In the genomic region with DNA sequence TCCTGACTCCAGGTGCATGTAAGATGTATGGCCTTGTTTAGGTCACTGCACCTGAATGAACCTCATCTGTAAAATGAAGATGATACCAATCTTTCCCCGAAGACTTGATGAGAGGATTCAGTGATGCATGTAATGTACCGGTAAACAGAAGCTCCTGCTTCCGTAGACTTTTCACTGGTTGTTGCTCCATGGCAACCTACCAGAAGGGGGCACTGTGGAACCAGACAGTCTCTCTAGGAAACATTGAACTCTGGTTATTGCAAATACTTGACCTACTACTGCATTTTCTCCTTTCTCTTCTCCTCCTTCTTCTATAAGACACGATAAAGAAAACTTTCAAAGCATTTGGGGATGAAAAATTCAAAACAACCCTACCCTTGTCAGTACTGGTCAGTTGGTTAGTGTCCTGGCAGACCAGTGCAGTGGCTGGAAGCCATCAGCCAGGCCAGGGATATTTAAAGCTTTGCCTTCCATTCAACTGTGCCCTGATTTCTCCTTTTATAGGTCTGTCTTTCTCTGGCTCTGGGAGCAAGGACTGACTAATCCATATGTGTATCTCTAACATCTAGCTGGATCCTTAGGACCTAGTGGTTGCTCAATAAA, we compare ENCODE assay signal across 8 cellular contexts.
DNase-seq lines count a peak whose midpoint lies in the region; ATAC-seq, FAIRE-seq and TF ChIP-seq lines count a peak whose summit lies in the region.

No MANE protein-coding gene starts in this region.

- no peak overlapping the region for H2AFZ ChIP-seq in astrocyte (ENCODE audit: low read depth, low read length)

- H3K36me3 Mint-ChIP-seq in astrocyte (ENCODE audit: low read depth, unreplicated experiment), result no peaks in the 10 kb centered on the region

- no peaks in the 10 kb centered on the region for H3K9me3 ChIP-seq in astrocyte (ENCODE audit: insufficient read depth, low read depth, low read length)
- H3K9me3 ChIP-seq in liver (ENCODE audit: control insufficient read depth in 4 of 4, low read length in 3 of 4), result peaks cover 0 to 2% (median 0%) of the 10 kb centered on the region in 4 donors

- no peak overlapping the region for H3K4me2 ChIP-seq in astrocyte (ENCODE audit: low read length)

- no peaks in the 10 kb centered on the region for H4K20me1 ChIP-seq in astrocyte (ENCODE audit: insufficient read depth, low read length)

- TF ChIP-seq POLR2A in GM18505 (IDR thresholded peaks at IDR 0.05; ENCODE audit: borderline replicate concordance, extremely low read depth, insufficient read depth, insufficient read length), result no peak

- DNase-seq in stimulated activated CD4-positive, alpha-beta T cell treated with anti-CD3 and anti-CD28 coated beads, Interleukin-12 subunit alpha, Interleukin-12 subunit beta, amount 100 ng/mL, for 48 hours (ENCODE audit: low read depth in 2 of 3, low spot score in 1 of 3), result peak in 2 of 3 donors; percentile 3 to 5
- DNase-seq in stimulated activated CD4-positive, alpha-beta T cell treated with anti-CD3 and anti-CD28 coated beads, Interleukin-1b, Interleukin-23, amount 100 ng/mL, for 48 hours, result no peak
- DNase-seq in MV-4-11 (lab: John Stamatoyannopoulos, UW) (peak; percentile 12), astrocyte (ENCODE audit: low read depth) (peak; percentile 4), mesenteric fat pad (ENCODE audit: low spot score) (no peak)

- no peak overlapping the region for H3K4me3 ChIP-seq in astrocyte (ENCODE audit: insufficient read depth, low read depth, low read length)
- H3K4me3 ChIP-seq in liver (ENCODE audit: low read depth in 1 of 3, low read length in 3 of 3), result no peak overlapping the region

- no peaks in the 10 kb centered on the region for H3K4me1 Mint-ChIP-seq in astrocyte (ENCODE audit: low read depth, unreplicated experiment)

- 35% methylated on average over 4 of the region's 4 CpGs for WGBS in liver

- peak; percentile 54 for FAIRE-seq in astrocyte (lab: Jason Lieb, UNC)

- H3K36me3 ChIP-seq in astrocyte (ENCODE audit: insufficient read depth, low read length) (no peaks in the 10 kb centered on the region), liver (ENCODE audit: control insufficient read depth in 4 of 4, insufficient read depth in 3 of 4, low read depth in 1 of 4, low read length in 3 of 4) (no peaks in the 10 kb centered on the region)

- TF ChIP-seq RAD21 in liver (IDR thresholded peaks at IDR 0.05), result peak; percentile 81 to 85

- no peaks in the 10 kb centered on the region for H3K4me1 ChIP-seq in astrocyte (ENCODE audit: insufficient read depth, low read length)
- peaks cover 0 to 6% (median 1%) of the 10 kb centered on the region in 4 donors for H3K4me1 ChIP-seq in liver (ENCODE audit: control insufficient read depth in 4 of 4, insufficient read depth in 4 of 4, low read length in 3 of 4)

- TF ChIP-seq CTCF in astrocyte (IDR thresholded peaks at IDR 0.05; ENCODE audit: insufficient read depth, low read depth, low read length) (peak; percentile 71), liver (IDR thresholded peaks at IDR 0.05; ENCODE audit: low read depth, low read length, missing input control) (peak; percentile 60)

- H3K9me3 Mint-ChIP-seq in astrocyte (ENCODE audit: unreplicated experiment), result no peaks in the 10 kb centered on the region

- H3K9ac ChIP-seq in astrocyte (ENCODE audit: low read length) (no peak overlapping the region), liver (ENCODE audit: low read depth in 1 of 2, low read length in 2 of 2) (no peak overlapping the region)

- no peak overlapping the region for H3K27ac Mint-ChIP-seq in astrocyte (ENCODE audit: unreplicated experiment)

- no peak overlapping the region for H3K4me3 Mint-ChIP-seq in astrocyte (ENCODE audit: unreplicated experiment)

- no peaks in the 10 kb centered on the region for H3K79me2 ChIP-seq in astrocyte (ENCODE audit: insufficient read depth, low read length)

- ATAC-seq in GM21737 (IDR thresholded peaks at IDR 0.05; ENCODE audit: unreplicated experiment) (no peak), GM18505 (IDR thresholded peaks at IDR 0.05; ENCODE audit: unreplicated experiment) (no peak)

- H3K27ac ChIP-seq in astrocyte (ENCODE audit: low read depth, low read length) (no peak overlapping the region), liver (ENCODE audit: low read depth in 1 of 2, low read length in 2 of 2) (no peak overlapping the region)

- H3K27me3 Mint-ChIP-seq in astrocyte (ENCODE audit: low read depth, unreplicated experiment), result peaks cover 5% of the 10 kb centered on the region

- H3K27me3 ChIP-seq in astrocyte (ENCODE audit: insufficient read depth, low read length), result no peaks in the 10 kb centered on the region
- no peaks in the 10 kb centered on the region for H3K27me3 ChIP-seq in liver (ENCODE audit: control insufficient read depth in 4 of 4, insufficient read depth in 4 of 4, low read length in 3 of 4)

TF ChIP-seq in liver, 16 proteins besides CTCF, POLR2A, EP300 and RAD21:
- TF ChIP-seq RXRA (IDR thresholded peaks at IDR 0.05) (peak in 1 of 2 donors; percentile 11), SP1 (IDR thresholded peaks at IDR 0.05) (no peak), FOXA1 (IDR thresholded peaks at IDR 0.05) (no peak), HNF4A (conservative IDR thresholded peaks at IDR 0.05) (peak in 1 of 2 donors; percentile 28)

Comparison
In these comparisons a context has a peak if more than half of its experiments do, and no peak if none do; other contexts are left out.
1. DNase-seq: peak in stimulated activated CD4-positive, alpha-beta T cell treated with anti-CD3 and anti-CD28 coated beads, Interleukin-12 subunit alpha, Interleukin-12 subunit beta, amount 100 ng/mL, for 48 hours (2 of 3), MV-4-11 (single experiment) and astrocyte (single experiment); none in stimulated activated CD4-positive, alpha-beta T cell treated with anti-CD3 and anti-CD28 coated beads, Interleukin-1b, Interleukin-23, amount 100 ng/mL, for 48 hours (single experiment) and mesenteric fat pad (single experiment).